Comparison of ENCODE assay signal across 29 cellular contexts in genomic region chr2:194253528-194254259, GRCh38.
"Had no signal": no experiment of that assay in that cellular context is flagged by ENCODE, and none has a peak within 500 bp of the region (broad histone marks: within the 10 kb centered on the region; RNA-seq: fewer than 3 reads in every experiment).

No MANE protein-coding gene starts in this region.

- H3K27ac ChIP-seq: adrenal gland, body of pancreas, epithelial cell of prostate, esophagus squamous epithelium, neutrophil, ovary, prostate gland, skin epidermis, tibial nerve, VCaP had no signal

- H3K4me3 ChIP-seq: adrenal gland, body of pancreas, esophagus squamous epithelium, ovary, prostate gland, skin epidermis, tibial nerve had no signal

- ATAC-seq: body of pancreas; left cardiac atrium; left ventricle myocardium superior; sciatic nerve; stimulated activated naive B cell treated with anti-CD40 and anti-IgM and Interleukin-4, amounts not matched to agents 10 μg/mL and 1 μg/mL and 100 μg/mL, for 72 hours had no signal

- DNase-seq: activated CD4-positive, alpha-beta T cell treated with anti-CD3 and anti-CD28 coated beads for 4 hours; activated CD4-positive, alpha-beta T cell treated with anti-CD3 and anti-CD28 coated beads, Interleukin-2, amount 50 U/mL, for 4 hours; activated CD8-positive, alpha-beta memory T cell treated with anti-CD3 and anti-CD28 coated beads for 24 hours; activated effector memory CD4-positive, alpha-beta T cell treated with anti-CD3 and anti-CD28 coated beads, Interleukin-2, amount 50 U/mL, for 16 hours; activated naive CD4-positive, alpha-beta T cell treated with anti-CD3 and anti-CD28 coated beads for 36 hours; activated naive CD8-positive, alpha-beta T cell treated with anti-CD3 and anti-CD28 coated beads for 36 hours; adrenal gland; body of pancreas; effector CD8-positive, alpha-beta T cell; esophagus squamous epithelium; foreskin melanocyte; islet precursor cell; left cardiac atrium; left ventricle myocardium superior; mammary epithelial cell; naive B cell; nephron progenitor cell; ovary; retina; stimulated activated CD4-positive, alpha-beta T cell treated with anti-CD3 and anti-CD28 coated beads, Interleukin-4, amount 100 ng/mL, for 24 hours; stimulated activated CD8-positive, alpha-beta memory T cell treated with anti-CD3 and anti-CD28 coated beads, Interleukin-4, amount 100 ng/mL, for 48 hours; stimulated activated naive B cell treated with anti-CD40 and anti-IgM and Interleukin-4, amounts not matched to agents 10 μg/mL and 1 μg/mL and 100 μg/mL, for 72 hours had no signal
